In the genomic region with DNA sequence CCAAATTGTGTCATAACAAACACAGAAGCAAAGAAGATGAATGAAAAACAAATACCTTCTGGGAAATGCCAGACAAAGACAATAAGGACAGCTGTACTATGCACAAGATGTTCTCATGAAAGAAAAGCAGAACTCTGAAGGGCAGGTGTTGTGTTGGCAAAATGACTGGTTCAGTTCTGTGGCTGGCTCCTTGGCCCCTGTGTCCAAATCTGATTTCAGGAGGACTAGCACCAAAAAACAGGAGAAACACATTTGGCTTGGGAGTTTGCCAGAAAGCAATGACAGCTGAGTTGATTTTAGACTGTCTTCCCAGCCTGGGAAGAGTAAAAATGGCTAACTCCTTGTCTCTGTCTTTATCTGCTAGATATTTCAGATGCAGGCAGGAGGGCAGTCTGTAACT, we compare ENCODE assay signal across 23 cellular contexts.
DNase-seq lines count a peak whose midpoint lies in the region; ATAC-seq and TF ChIP-seq lines count a peak whose summit lies in the region.
"Had no signal": no experiment of that assay in that cellular context is flagged by ENCODE, and none has a peak within 500 bp of the region (broad histone marks: within the 10 kb centered on the region; RNA-seq: fewer than 3 reads in every experiment).

No MANE protein-coding gene starts in this region.

- no peak overlapping the region for H3K18ac ChIP-seq in neuronal stem cell (ENCODE audit: low read length)

- no peak overlapping the region for H3K9ac ChIP-seq in neuronal stem cell (ENCODE audit: low read depth, low read length, poor library complexity)

- H3K27me3 ChIP-seq in neuronal stem cell (ENCODE audit: control insufficient read depth in 3 of 3, insufficient read depth in 3 of 3, low read depth in 1 of 3, low read length in 3 of 3) (no peaks in the 10 kb centered on the region), breast epithelium (no peaks in the 10 kb centered on the region)
- H3K27me3 ChIP-seq: heart right ventricle, stomach had no signal

- H2BK15ac ChIP-seq in neuronal stem cell (ENCODE audit: low read length) = no peak overlapping the region

- no peak overlapping the region for H3K27ac ChIP-seq in neuronal stem cell (replicated peaks; ENCODE audit: low read length)
- H3K27ac ChIP-seq in breast epithelium = no peak overlapping the region
- H3K27ac ChIP-seq: PC-9, stomach had no signal

- H3K9me3 ChIP-seq in neuronal stem cell (replicated peaks in 1 of 2; ENCODE audit: control insufficient read depth in 2 of 2, insufficient read depth in 1 of 2, low read depth in 1 of 2, low read length in 2 of 2) (no peaks in the 10 kb centered on the region), breast epithelium (no peaks in the 10 kb centered on the region)

- no peak for TF ChIP-seq POLR2A in breast epithelium (IDR thresholded peaks at IDR 0.05)

- no peak overlapping the region for H2BK120ac ChIP-seq in neuronal stem cell (ENCODE audit: low read depth, low read length)

- H2BK5ac ChIP-seq in neuronal stem cell (ENCODE audit: low read length) = no peak overlapping the region

- no peak for ATAC-seq in GM19463 (IDR thresholded peaks at IDR 0.05; ENCODE audit: unreplicated experiment)
- ATAC-seq: heart right ventricle had no signal

- peaks cover 0 to 2% of the 10 kb centered on the region in 2 donors for H3K4me1 ChIP-seq in neuronal stem cell (ENCODE audit: control insufficient read depth in 2 of 2, insufficient read depth in 1 of 2, low read depth in 1 of 2, low read length in 2 of 2)
- no peaks in the 10 kb centered on the region for H3K4me1 ChIP-seq in breast epithelium
- H3K4me1 ChIP-seq: stomach had no signal

- intact Hi-C loops in breast epithelium (cut with DNase I; ENCODE audit: low total_unique reads) = no loop called here

- no peak overlapping the region for H3K4ac ChIP-seq in neuronal stem cell (ENCODE audit: low read length)

- no peak for TF ChIP-seq CTCF in breast epithelium (IDR thresholded peaks at IDR 0.05)

- H3K79me1 ChIP-seq in neuronal stem cell (ENCODE audit: low read depth, low read length) = no peaks in the 10 kb centered on the region

- no peak overlapping the region for H3K23ac ChIP-seq in neuronal stem cell (ENCODE audit: low read depth, low read length, poor library complexity)

- H3K36me3 ChIP-seq in neuronal stem cell (replicated peaks in 1 of 2; ENCODE audit: control insufficient read depth in 2 of 2, insufficient read depth in 2 of 2, low read length in 2 of 2) (no peaks in the 10 kb centered on the region), breast epithelium (no peaks in the 10 kb centered on the region)
- H3K36me3 ChIP-seq: heart right ventricle, stomach had no signal

- no peak overlapping the region for H4K91ac ChIP-seq in neuronal stem cell (ENCODE audit: low read depth, low read length, poor library complexity)

- peak overlapping the region; percentile 58 for H2AFZ ChIP-seq in neuronal stem cell (ENCODE audit: low read length)
- H2AFZ ChIP-seq: PC-9 had no signal

- peak; percentile 4 for DNase-seq in NCI-H510A treated with DMSO at 0.1 percent for 48 hours (lab: John Stamatoyannopoulos, UW)
- DNase-seq in NCI-H510A (lab: John Stamatoyannopoulos, UW) = no peak
- peak; percentile 41 for DNase-seq in NAMALWA (ENCODE audit: low spot score)
- peak; percentile 59 for DNase-seq in cerebellar cortex (ENCODE audit: low spot score)
- no peak for DNase-seq in neuronal stem cell (ENCODE audit: low spot score)
- no peak for DNase-seq in NOMO-1 treated with DMSO at 0.1 percent for 48 hours (lab: John Stamatoyannopoulos, UW; ENCODE audit: unreplicated experiment)
- no peak for DNase-seq in breast epithelium (ENCODE audit: low spot score in 2 of 2)
- DNase-seq: activated CD4-positive, alpha-beta T cell treated with anti-CD3 and anti-CD28 coated beads, Interleukin-2, amount 10 ng/mL, durations not matched to agents 24 days and 14 days; aorta; central memory CD4-positive, alpha-beta T cell; COR-L47; DMS79 treated with DMSO at 0.1 percent for 48 hours; foreskin fibroblast; NCI-H1436; NCI-H2107; NCI-H774; PC-9; stimulated activated CD4-positive, alpha-beta T cell treated with anti-CD3 and anti-CD28 coated beads, Interleukin-15, amount 100 ng/mL, for 24 hours; stomach; T-helper 2 cell; trophoblast cell had no signal

- H3K4me3 ChIP-seq in neuronal stem cell (ENCODE audit: low read length in 2 of 2) = no peak overlapping the region
- no peak overlapping the region for H3K4me3 ChIP-seq in breast epithelium
- H3K4me3 ChIP-seq: heart right ventricle, PC-9, stomach had no signal

- no peak overlapping the region for H2BK12ac ChIP-seq in neuronal stem cell (ENCODE audit: low read length)

- no peak overlapping the region for H3K14ac ChIP-seq in neuronal stem cell (ENCODE audit: low read length)

- H2AK5ac ChIP-seq in neuronal stem cell (ENCODE audit: low read depth, low read length) = no peak overlapping the region

- H4K8ac ChIP-seq in neuronal stem cell (ENCODE audit: low read depth, low read length) = no peak overlapping the region

- H3K4me2 ChIP-seq in neuronal stem cell (ENCODE audit: insufficient read depth, low read length, poor library complexity, severe bottlenecking) = no peak overlapping the region
- H3K4me2 ChIP-seq: PC-9 had no signal

Comparison
In these comparisons a context has a peak if more than half of its experiments do, and no peak if none do; other contexts are left out.
1. DNase-seq: peak in NCI-H510A treated with DMSO at 0.1 percent for 48 hours (single experiment), NAMALWA (single experiment) and cerebellar cortex (single experiment); none in NCI-H510A (single experiment), neuronal stem cell (single experiment), NOMO-1 treated with DMSO at 0.1 percent for 48 hours (single experiment) and breast epithelium (0 of 2).